24 cellular contexts compared by ENCODE assay signal in genomic region chr9:91132576-91133073, GRCh38.
DNase-seq lines count a peak whose midpoint lies in the region; ATAC-seq and TF ChIP-seq lines count a peak whose summit lies in the region.
"Had no signal": no experiment of that assay in that cellular context is flagged by ENCODE, and none has a peak within 500 bp of the region (broad histone marks: within the 10 kb centered on the region; RNA-seq: fewer than 3 reads in every experiment).

No MANE protein-coding gene starts in this region.

- intact Hi-C loops in natural killer cell (cut with micrococcal nuclease) = no loop called here

- CTCF ChIA-PET in activated CD4-positive, alpha-beta memory T cell treated with anti-CD3 and anti-CD28 coated beads, Interleukin-2, amount 10 ng/mL, durations not matched to agents 7 days and 5 days (lab: Charles Lee) = interaction anchor here (1.0 to 3.5 kb wide), 4 partner anchors 15 to 121 kb away, joined by 3 to 22 read pairs (median 10); no protein-coding TSS in a partner anchor

- POLR2A ChIA-PET in activated CD4-positive, alpha-beta memory T cell treated with anti-CD3 and anti-CD28 coated beads, Interleukin-2, amount 10 ng/mL, durations not matched to agents 7 days and 5 days (lab: Charles Lee) = interaction anchor here (2.2 to 7.7 kb wide), 7 partner anchors 16 to 228 kb away, joined by 7 to 216 read pairs (median 26); partner anchors contain the start of gene AUH

- H3K27ac Mint-ChIP-seq in natural killer cell treated with Interleukin-12 subunit alpha and Interleukin-12 subunit beta and Interleukin-15 and Interleukin-18, amount 100 ng/mL, for 72 hours = peak overlapping the region; percentile 90 to 98
- peak overlapping the region in 1 of 2 donors; percentile 95 for H3K27ac Mint-ChIP-seq in natural killer cell
- peak overlapping the region; percentile 99 for H3K27ac Mint-ChIP-seq in activated CD4-positive, alpha-beta memory T cell treated with anti-CD3 and anti-CD28 coated beads, Interleukin-2, amount 10 ng/mL, durations not matched to agents 7 days and 5 days
- H3K27ac Mint-ChIP-seq in effector memory CD8-positive, alpha-beta T cell = peak overlapping the region; percentile 63 to 92
- H3K27ac Mint-ChIP-seq: stimulated activated memory B cell treated with anti-CD40 and anti-IgM and Interleukin-4, amounts not matched to agents 10 μg/mL and 1 μg/mL and 100 μg/mL, for 72 hours had no signal

- peak overlapping the region; percentile 72 for H3K4me3 Mint-ChIP-seq in natural killer cell treated with Interleukin-12 subunit alpha and Interleukin-12 subunit beta and Interleukin-15 and Interleukin-18, amount 100 ng/mL, for 72 hours
- H3K4me3 Mint-ChIP-seq in natural killer cell = no peak overlapping the region
- no peak overlapping the region for H3K4me3 Mint-ChIP-seq in activated CD4-positive, alpha-beta memory T cell treated with anti-CD3 and anti-CD28 coated beads, Interleukin-2, amount 10 ng/mL, durations not matched to agents 7 days and 5 days
- H3K4me3 Mint-ChIP-seq in effector memory CD8-positive, alpha-beta T cell = no peak overlapping the region
- H3K4me3 Mint-ChIP-seq: CD14-positive monocyte; stimulated activated memory B cell treated with anti-CD40 and anti-IgM and Interleukin-4, amounts not matched to agents 10 μg/mL and 1 μg/mL and 100 μg/mL, for 72 hours had no signal

- DNase-seq in natural killer cell treated with Interleukin-12 subunit alpha and Interleukin-12 subunit beta and Interleukin-15 and Interleukin-18, amount 100 ng/mL, for 72 hours (ENCODE audit: low spot score) = no peak
- DNase-seq in natural killer cell (no peak), omental fat pad (ENCODE audit: low spot score) (no peak), putamen (ENCODE audit: low spot score) (no peak)
- DNase-seq in activated CD4-positive, alpha-beta memory T cell treated with anti-CD3 and anti-CD28 coated beads, Interleukin-2, amount 10 ng/mL, durations not matched to agents 7 days and 5 days = no peak
- no peak for DNase-seq in effector memory CD8-positive, alpha-beta T cell
- DNase-seq in activated CD4-positive, CD25-positive, alpha-beta regulatory T cell (lab: John Stamatoyannopoulos, UW) = no peak
- DNase-seq: activated naive CD4-positive, alpha-beta T cell treated with anti-CD3 and anti-CD28 coated beads, Interleukin-2, amount 50 U/mL, for 16 hours; activated T-cell treated with anti-CD3 and anti-CD28 coated beads for 4 hours; heart left ventricle; KG1; left cardiac atrium; mesendoderm; NCI-H1417 treated with DMSO at 0.1 percent for 48 hours; NCI-H446 treated with DMSO at 0.1 percent for 48 hours; nucleus accumbens; spleen; stimulated activated CD4-positive, alpha-beta T cell treated with anti-CD3 and anti-CD28 coated beads, Interleukin-2, amount 100 ng/mL, for 48 hours; SW 1271; thyroid gland had no signal

- peaks cover 5% of the 10 kb centered on the region for H3K9me3 Mint-ChIP-seq in natural killer cell treated with Interleukin-12 subunit alpha and Interleukin-12 subunit beta and Interleukin-15 and Interleukin-18, amount 100 ng/mL, for 72 hours
- no peaks in the 10 kb centered on the region for H3K9me3 Mint-ChIP-seq in natural killer cell
- H3K9me3 Mint-ChIP-seq in activated CD4-positive, alpha-beta memory T cell treated with anti-CD3 and anti-CD28 coated beads, Interleukin-2, amount 10 ng/mL, durations not matched to agents 7 days and 5 days = peaks cover 14% of the 10 kb centered on the region
- no peaks in the 10 kb centered on the region for H3K9me3 Mint-ChIP-seq in effector memory CD8-positive, alpha-beta T cell
- H3K9me3 Mint-ChIP-seq: stimulated activated memory B cell treated with anti-CD40 and anti-IgM and Interleukin-4, amounts not matched to agents 10 μg/mL and 1 μg/mL and 100 μg/mL, for 72 hours had no signal

- ATAC-seq in natural killer cell treated with Interleukin-12 subunit alpha and Interleukin-12 subunit beta and Interleukin-15 and Interleukin-18, amount 100 ng/mL, for 72 hours = no peak
- ATAC-seq in natural killer cell (no peak), omental fat pad (ENCODE audit: low FRiP score) (no peak)
- no peak for ATAC-seq in effector memory CD8-positive, alpha-beta T cell (replicated peaks)
- ATAC-seq: GM12878; heart left ventricle; left cardiac atrium; Right ventricle myocardium inferior; stimulated activated memory B cell treated with anti-CD40 and anti-IgM and Interleukin-4, amounts not matched to agents 10 μg/mL and 1 μg/mL and 100 μg/mL, for 72 hours had no signal

- no peaks in the 10 kb centered on the region for H3K27me3 Mint-ChIP-seq in natural killer cell treated with Interleukin-12 subunit alpha and Interleukin-12 subunit beta and Interleukin-15 and Interleukin-18, amount 100 ng/mL, for 72 hours
- no peaks in the 10 kb centered on the region for H3K27me3 Mint-ChIP-seq in natural killer cell (ENCODE audit: low read depth in 2 of 2)
- no peaks in the 10 kb centered on the region for H3K27me3 Mint-ChIP-seq in activated CD4-positive, alpha-beta memory T cell treated with anti-CD3 and anti-CD28 coated beads, Interleukin-2, amount 10 ng/mL, durations not matched to agents 7 days and 5 days
- H3K27me3 Mint-ChIP-seq in effector memory CD8-positive, alpha-beta T cell = no peaks in the 10 kb centered on the region
- H3K27me3 Mint-ChIP-seq: stimulated activated memory B cell treated with anti-CD40 and anti-IgM and Interleukin-4, amounts not matched to agents 10 μg/mL and 1 μg/mL and 100 μg/mL, for 72 hours had no signal

- TF ChIP-seq CTCF in natural killer cell (IDR thresholded peaks at IDR 0.05) (no peak), omental fat pad (IDR thresholded peaks at IDR 0.05) (no peak)

- H3K36me3 Mint-ChIP-seq in natural killer cell treated with Interleukin-12 subunit alpha and Interleukin-12 subunit beta and Interleukin-15 and Interleukin-18, amount 100 ng/mL, for 72 hours = peaks cover 5% of the 10 kb centered on the region
- no peaks in the 10 kb centered on the region for H3K36me3 Mint-ChIP-seq in natural killer cell
- H3K36me3 Mint-ChIP-seq in activated CD4-positive, alpha-beta memory T cell treated with anti-CD3 and anti-CD28 coated beads, Interleukin-2, amount 10 ng/mL, durations not matched to agents 7 days and 5 days (ENCODE audit: low read depth) = peaks cover 92% of the 10 kb centered on the region
- H3K36me3 Mint-ChIP-seq in effector memory CD8-positive, alpha-beta T cell (ENCODE audit: insufficient read depth) = peaks cover 8% of the 10 kb centered on the region
- H3K36me3 Mint-ChIP-seq: CD14-positive monocyte; stimulated activated memory B cell treated with anti-CD40 and anti-IgM and Interleukin-4, amounts not matched to agents 10 μg/mL and 1 μg/mL and 100 μg/mL, for 72 hours had no signal

- H3K4me1 Mint-ChIP-seq in natural killer cell treated with Interleukin-12 subunit alpha and Interleukin-12 subunit beta and Interleukin-15 and Interleukin-18, amount 100 ng/mL, for 72 hours (ENCODE audit: low read depth in 2 of 2) = peaks cover 36 to 44% of the 10 kb centered on the region in 2 donors
- peaks cover 30 to 33% of the 10 kb centered on the region in 2 donors for H3K4me1 Mint-ChIP-seq in natural killer cell
- H3K4me1 Mint-ChIP-seq in activated CD4-positive, alpha-beta memory T cell treated with anti-CD3 and anti-CD28 coated beads, Interleukin-2, amount 10 ng/mL, durations not matched to agents 7 days and 5 days = peaks cover 73% of the 10 kb centered on the region
- H3K4me1 Mint-ChIP-seq in effector memory CD8-positive, alpha-beta T cell (ENCODE audit: low read depth in 2 of 2) = peaks cover 20 to 27% of the 10 kb centered on the region in 2 donors
